8 cellular contexts compared by ENCODE assay signal in genomic region chr11:75275581-75275980, GRCh38. TPM values are rescaled to one million over a fixed set of nuclear protein-coding genes. Genes with fewer than 3 reads are reported as not detected.
DNase-seq lines count a peak whose midpoint lies in the region; ATAC-seq and TF ChIP-seq lines count a peak whose summit lies in the region.

No MANE protein-coding gene starts in this region.

- no peaks in the 10 kb centered on the region; a peak in 1 of 5 replicates for H3K9me3 Mint-ChIP-seq in H9
- H3K9me3 Mint-ChIP-seq in central memory CD8-positive, alpha-beta T cell, result no peaks in the 10 kb centered on the region

- H3K4me3 Mint-ChIP-seq in H9, result peak overlapping the region in 1 of 2 experiments; percentile 21; a peak in 2 of 5 replicates
- peak overlapping the region; percentile 72 for H3K4me3 Mint-ChIP-seq in central memory CD8-positive, alpha-beta T cell

- no peak overlapping the region for H2BK20ac ChIP-seq in H9 (ENCODE audit: low read depth, low read length, poor library complexity, severe bottlenecking)

- no peak overlapping the region for H3K4me2 ChIP-seq in H9 (ENCODE audit: insufficient read depth, insufficient read length, low read length)

- no peak overlapping the region for H2BK5ac ChIP-seq in H9 (ENCODE audit: insufficient read length, low read length)

- intact Hi-C loops in sciatic nerve (cut with DNase I), result no loop called here

- DNase-seq in H9 (peak; percentile 26), WERI-Rb-1 (peak; percentile 44), sciatic nerve (ENCODE audit: low spot score) (peak; percentile 68), GM20000 (ENCODE audit: low spot score) (no peak), AG08396 (ENCODE audit: low spot score) (no peak)
- DNase-seq in central memory CD8-positive, alpha-beta T cell (ENCODE audit: low spot score in 2 of 2), result peak; percentile 55 to 67

- H3K27me3 ChIP-seq in H9 (ENCODE audit: insufficient read depth, low read length) (no peaks in the 10 kb centered on the region), WERI-Rb-1 (ENCODE audit: insufficient read depth, low read depth, severe bottlenecking) (no peaks in the 10 kb centered on the region)

- ATAC-seq in central memory CD8-positive, alpha-beta T cell (replicated peaks; ENCODE audit: extremely low read depth, poor library complexity, severe bottlenecking), result peak; percentile 98
- ATAC-seq in sciatic nerve (no peak), HG02852 (IDR thresholded peaks at IDR 0.05; ENCODE audit: unreplicated experiment) (no peak), GM18519 (IDR thresholded peaks at IDR 0.05; ENCODE audit: low FRiP score, unreplicated experiment) (no peak)

- no peak overlapping the region for H2BK12ac ChIP-seq in H9 (ENCODE audit: insufficient read length, low read depth, low read length)

- H3K4me1 Mint-ChIP-seq in H9, result peaks cover 9 to 12% of the 10 kb centered on the region in 2 experiments
- peaks cover 59% of the 10 kb centered on the region for H3K4me1 Mint-ChIP-seq in central memory CD8-positive, alpha-beta T cell

- H2AFZ ChIP-seq in H9 (ENCODE audit: low read length), result no peak overlapping the region

- no peaks in the 10 kb centered on the region for H4K20me1 ChIP-seq in H9 (ENCODE audit: control insufficient read depth, insufficient read depth, insufficient read length)

- no peak overlapping the region for H3K9ac ChIP-seq in H9 (ENCODE audit: extremely low read depth, insufficient read length, low read length)

- H3K27ac ChIP-seq in H9 (ENCODE audit: insufficient read length, low read depth, low read length) (no peak overlapping the region), WERI-Rb-1 (no peak overlapping the region)

- no CpG with 5 or more reads among the region's 6 CpGs for WGBS in H9 (ENCODE audit: extremely low coverage, insufficient read length, low lambda C conversion rate)

- H2BK120ac ChIP-seq in H9 (ENCODE audit: low read depth, low read length, poor library complexity, severe bottlenecking), result no peak overlapping the region

- H3K27ac Mint-ChIP-seq in H9, result peak overlapping the region in 1 of 3 experiments; percentile 75; a peak in 2 of 7 replicates
- H3K27ac Mint-ChIP-seq in central memory CD8-positive, alpha-beta T cell (ENCODE audit: low read depth), result peak overlapping the region; percentile 89

- H3K36me3 ChIP-seq in WERI-Rb-1, result peaks cover 22% of the 10 kb centered on the region

- no peaks in the 10 kb centered on the region for H3K4me1 ChIP-seq in H9 (ENCODE audit: insufficient read depth, low read length)

- no peak overlapping the region for H4K91ac ChIP-seq in H9 (ENCODE audit: insufficient read length, low read depth, low read length)

- H3K56ac ChIP-seq in H9 (ENCODE audit: insufficient read length, low read depth, low read length), result no peak overlapping the region

- no peak overlapping the region for H3K14ac ChIP-seq in H9 (ENCODE audit: insufficient read depth, low read length)

- no peak overlapping the region for H3K23ac ChIP-seq in H9 (ENCODE audit: insufficient read length, low read depth, low read length)

- no peak overlapping the region for H3K4me3 ChIP-seq in WERI-Rb-1 (ENCODE audit: low read depth, low read length)

- H3K79me1 ChIP-seq in H9 (ENCODE audit: insufficient read depth, low read depth, low read length, poor library complexity, severe bottlenecking), result no peaks in the 10 kb centered on the region

- H2AK5ac ChIP-seq in H9 (ENCODE audit: insufficient read length, low read length), result no peak overlapping the region

- no peak overlapping the region for H4K5ac ChIP-seq in H9 (ENCODE audit: insufficient read length, low read depth, low read length)

- H3K9me3 ChIP-seq in H9 (ENCODE audit: control insufficient read depth, low read depth, low read length) (no peaks in the 10 kb centered on the region), WERI-Rb-1 (ENCODE audit: severe bottlenecking) (no peaks in the 10 kb centered on the region)

- peaks cover 0 to 19% (median 2%) of the 10 kb centered on the region in 3 experiments; a peak in 2 of 7 replicates for H3K36me3 Mint-ChIP-seq in H9 (ENCODE audit: insufficient read depth in 1 of 3, low read depth in 3 of 3)
- H3K36me3 Mint-ChIP-seq in central memory CD8-positive, alpha-beta T cell (ENCODE audit: insufficient read depth), result peaks cover 9% of the 10 kb centered on the region

- no peaks in the 10 kb centered on the region for H3K79me2 ChIP-seq in H9 (ENCODE audit: insufficient read depth, low read length)

- no peak overlapping the region for H3T11ph ChIP-seq in H9 (ENCODE audit: low read length)

- no peak overlapping the region for H2BK15ac ChIP-seq in H9 (ENCODE audit: low read depth, low read length)

- H3K18ac ChIP-seq in H9 (ENCODE audit: insufficient read length, low read depth, low read length), result no peak overlapping the region

- no peaks in the 10 kb centered on the region; the same call in none of the 2 replicates for H3K27me3 Mint-ChIP-seq in H9 (ENCODE audit: low read depth)
- H3K27me3 Mint-ChIP-seq in central memory CD8-positive, alpha-beta T cell, result no peaks in the 10 kb centered on the region

- H3K4ac ChIP-seq in H9 (ENCODE audit: low read depth, low read length), result no peak overlapping the region

- no peak overlapping the region for H4K8ac ChIP-seq in H9 (replicated peaks; ENCODE audit: insufficient read length, low read depth, low read length)

- TF ChIP-seq CTCF in H9 (conservative IDR thresholded peaks at IDR 0.05) (no peak), WERI-Rb-1 (IDR thresholded peaks at IDR 0.05; ENCODE audit: low read depth, low read length) (no peak), GM20000 (IDR thresholded peaks at IDR 0.05; ENCODE audit: extremely low read depth, missing control alignments) (no peak)

- H3K23me2 ChIP-seq in H9 (ENCODE audit: insufficient read length, low read depth, low read length, poor library complexity, severe bottlenecking), result no peaks in the 10 kb centered on the region

RNA-seq across cellular contexts. Expression of gene TPBGL, which starts 35.0 kb away (rescaled TPM):
- total RNA-seq in H9 (2021), result 0.61 and 0.64 TPM in 2 replicates
- total RNA-seq in sciatic nerve, result 0.31 TPM

Comparison
In these comparisons a context has a peak if more than half of its experiments do, and no peak if none do; other contexts are left out.
1. DNase-seq: peak in H9 (single experiment), WERI-Rb-1 (single experiment), central memory CD8-positive, alpha-beta T cell (2 of 2) and sciatic nerve (single experiment); none in GM20000 (single experiment) and AG08396 (single experiment).